Comparison of ENCODE assay signal across 21 cellular contexts in genomic region chr2:184468826-184469225, GRCh38.
DNase-seq lines count a peak whose midpoint lies in the region; ATAC-seq, FAIRE-seq and TF ChIP-seq lines count a peak whose summit lies in the region.
"Had no signal": no experiment of that assay in that cellular context is flagged by ENCODE, and none has a peak within 500 bp of the region (broad histone marks: within the 10 kb centered on the region; RNA-seq: fewer than 3 reads in every experiment).

No MANE protein-coding gene starts in this region.

- DNase-seq in HepG2 (ENCODE audit: low spot score) (no peak), right lobe of liver (no peak), GM12892 (ENCODE audit: insufficient read length) (no peak), K562 (ENCODE audit: extremely low read depth in 1 of 4, low spot score in 3 of 4) (no peak), AG08396 (ENCODE audit: low spot score) (no peak), DMS153 (lab: John Stamatoyannopoulos, UW) (no peak)
- DNase-seq: 8988T; BE2C; C1 segment of cervical spinal cord; CD4-positive, alpha-beta memory T cell; CD4-positive, CD25-positive, alpha-beta regulatory T cell; CD8-positive, alpha-beta memory T cell; COR-L47; DMS 273 treated with DMSO at 0.1 percent for 48 hours; DMS79 treated with DMSO at 0.1 percent for 48 hours; GF-D8 had no signal

- H3K4me3 ChIP-seq in HepG2 (replicated peaks in 1 of 3; ENCODE audit: insufficient read depth in 1 of 3, low read depth in 2 of 3, low read length in 3 of 3) (no peak overlapping the region), right lobe of liver (no peak overlapping the region), K562 (no peak overlapping the region)
- H3K4me3 ChIP-seq: BLaER1 had no signal

- WGBS in HepG2 (ENCODE audit: low lambda C conversion rate), result 7% methylated on average over 3 of the region's 3 CpGs
- WGBS in right lobe of liver (ENCODE audit: insufficient coverage, low coverage, low lambda C conversion rate, missing lambda C conversion rate), result 38% methylated on average over 3 of the region's 3 CpGs
- WGBS in K562 (ENCODE audit: insufficient coverage, low coverage, missing lambda C conversion rate), result 4% methylated on average over 3 of the region's 3 CpGs

- POLR2A ChIA-PET in HepG2 (lab: Yijun Ruan, JAX), result no interaction called here
- POLR2A ChIA-PET in K562 (lab: Yijun Ruan, JAX), result interaction anchor here (1.2 kb wide), 1 partner anchor 13 kb away, joined by 3 read pairs; no protein-coding TSS in a partner anchor

- H3K9me3 ChIP-seq in HepG2 (ENCODE audit: low read length) (no peaks in the 10 kb centered on the region), right lobe of liver (no peaks in the 10 kb centered on the region), K562 (replicated peaks; ENCODE audit: control insufficient read depth, insufficient read depth, low read depth, low read length) (no peaks in the 10 kb centered on the region)
- H3K9me3 ChIP-seq: BE2C, BLaER1 had no signal

- no peaks in the 10 kb centered on the region for H3K9me1 ChIP-seq in K562 (ENCODE audit: control insufficient read depth, insufficient read depth, low read length)

- ATAC-seq in HepG2 (no peak), right lobe of liver (no peak), K562 (no peak)

- no peak for TF ChIP-seq POLR2A in HepG2 (IDR thresholded peaks at IDR 0.05; ENCODE audit: insufficient read depth in 1 of 2, low read depth in 2 of 2, low read length in 2 of 2)
- no peak for TF ChIP-seq POLR2A in right lobe of liver (IDR thresholded peaks at IDR 0.05)
- TF ChIP-seq POLR2A in GM12892 (IDR thresholded peaks at IDR 0.05; ENCODE audit: low read depth, low read length), result no peak
- no peak for TF ChIP-seq POLR2A in K562 (conservative IDR thresholded peaks at IDR 0.05)

- no peak overlapping the region for H2AFZ ChIP-seq in HepG2 (ENCODE audit: low read length)
- H2AFZ ChIP-seq in K562 (ENCODE audit: low read depth, low read length), result no peak overlapping the region

- H3K4me2 ChIP-seq in HepG2 (ENCODE audit: low read depth, low read length) (no peak overlapping the region), K562 (ENCODE audit: insufficient read depth, low read length) (no peak overlapping the region)
- H3K4me2 ChIP-seq: BLaER1 had no signal

- H3K27me3 ChIP-seq in HepG2 (ENCODE audit: control insufficient read depth in 1 of 2, insufficient read depth in 2 of 2, low read length in 2 of 2) (no peaks in the 10 kb centered on the region), right lobe of liver (no peaks in the 10 kb centered on the region), K562 (ENCODE audit: control insufficient read depth in 2 of 2, insufficient read depth in 2 of 2, low read length in 2 of 2) (no peaks in the 10 kb centered on the region)
- H3K27me3 ChIP-seq: BE2C, BLaER1 had no signal

- H3K27ac ChIP-seq in HepG2 (ENCODE audit: extremely low read length, insufficient read depth, low read length) (no peak overlapping the region), right lobe of liver (no peak overlapping the region), K562 (ENCODE audit: extremely low read depth, low read depth, low read length) (no peak overlapping the region)
- H3K27ac ChIP-seq: BLaER1 had no signal

- TF ChIP-seq CTCF in HepG2 (CRISPR knock-in tag; IDR thresholded peaks at IDR 0.05) (no peak), right lobe of liver (IDR thresholded peaks at IDR 0.05) (no peak), K562 (IDR thresholded peaks at IDR 0.05 in 2 of 3, conservative IDR thresholded peaks at IDR 0.05 in 1 of 3; ENCODE audit: insufficient read depth in 2 of 3, low read depth in 1 of 3, low read length in 3 of 3) (no peak)

- CTCF ChIA-PET in HepG2 (lab: Yijun Ruan, JAX; ENCODE audit: low intra/inter-chr PET ratio, low total read pairs) (no interaction called here), K562 (lab: Yijun Ruan, JAX; ENCODE audit: low intra/inter-chr PET ratio) (no interaction called here)

- TF ChIP-seq RAD21 in HepG2 (CRISPR knock-in tag; IDR thresholded peaks at IDR 0.05) (no peak), K562 (CRISPR knock-in tag; conservative IDR thresholded peaks at IDR 0.05 in 1 of 2, IDR thresholded peaks at IDR 0.05 in 1 of 2) (no peak)

- no peak for TF ChIP-seq EP300 in HepG2 (IDR thresholded peaks at IDR 0.05; ENCODE audit: low read depth in 2 of 2, low read length in 2 of 2)
- no peak for TF ChIP-seq EP300 in HepG2 (CRISPR knock-in tag; IDR thresholded peaks at IDR 0.05; ENCODE audit: borderline replicate concordance)
- no peak for TF ChIP-seq EP300 in K562 (IDR thresholded peaks at IDR 0.05; ENCODE audit: low read length)

- H3K4me1 ChIP-seq in HepG2 (ENCODE audit: insufficient read depth, low read length) (no peaks in the 10 kb centered on the region), right lobe of liver (peaks cover 0 to 7% (median 3%) of the 10 kb centered on the region in 4 donors), K562 (replicated peaks in 1 of 2; ENCODE audit: control insufficient read depth in 2 of 2, insufficient read depth in 2 of 2, low read length in 2 of 2) (no peaks in the 10 kb centered on the region)
- H3K4me1 ChIP-seq: BE2C, BLaER1 had no signal

- intact Hi-C loops in HepG2 (cut with micrococcal nuclease; ENCODE audit: unreplicated experiment) (no loop called here), right lobe of liver (cut with DNase I) (no loop called here), K562 (cut with micrococcal nuclease) (no loop called here)

- H3K79me2 ChIP-seq in HepG2 (ENCODE audit: insufficient read depth, low read length), result no peaks in the 10 kb centered on the region
- no peaks in the 10 kb centered on the region for H3K79me2 ChIP-seq in K562 (ENCODE audit: control insufficient read depth, insufficient read depth, low read length)

- H3K36me3 ChIP-seq in HepG2 (replicated peaks in 1 of 2; ENCODE audit: control insufficient read depth in 1 of 2, insufficient read depth in 2 of 2, low read length in 2 of 2), result no peaks in the 10 kb centered on the region
- H3K36me3 ChIP-seq in right lobe of liver, result no peaks in the 10 kb centered on the region
- no peaks in the 10 kb centered on the region for H3K36me3 ChIP-seq in K562 (ENCODE audit: control insufficient read depth, insufficient read depth, low read length)
- H3K36me3 ChIP-seq: BE2C, BLaER1 had no signal

- no peak for FAIRE-seq in HepG2 (lab: Jason Lieb, UNC)
- peak; percentile 53 for FAIRE-seq in GM12892 (lab: Jason Lieb, UNC)
- FAIRE-seq in K562 (lab: Jason Lieb, UNC), result no peak
- FAIRE-seq: A204.1, G401.6, GM12891, GM18507 had no signal

- H4K20me1 ChIP-seq in HepG2 (ENCODE audit: insufficient read depth, low read length) (no peaks in the 10 kb centered on the region), K562 (replicated peaks; ENCODE audit: control insufficient read depth, insufficient read depth, low read length) (no peaks in the 10 kb centered on the region)
- H4K20me1 ChIP-seq: BLaER1 had no signal

- BruUV-seq in HepG2 (replicated peaks; lab: Mats Ljungman, UMichigan) (no TSS peak), K562 (replicated peaks; lab: Mats Ljungman, UMichigan) (no TSS peak)

- no peak overlapping the region for H3K9ac ChIP-seq in HepG2 (ENCODE audit: insufficient read depth, low read depth, low read length)
- no peak overlapping the region for H3K9ac ChIP-seq in K562 (ENCODE audit: insufficient read depth in 1 of 2, low read depth in 2 of 2, low read length in 2 of 2)
- H3K9ac ChIP-seq: BLaER1 had no signal

- in situ Hi-C loops in HepG2 (cut with HindIII; ENCODE audit: extremely low pct_ligation_motif_present, low pct_unique_long_range_greater_than_20kb) (no loop called here), K562 (cut with MboI) (no loop called here)

TF ChIP-seq in HepG2, 621 proteins besides CTCF, POLR2A, EP300 and RAD21:
- TF ChIP-seq ZNF549 (CRISPR knock-in tag; IDR thresholded peaks at IDR 0.05) (no peak), MAFK (conservative IDR thresholded peaks at IDR 0.05 in 1 of 2, IDR thresholded peaks at IDR 0.05 in 1 of 2; ENCODE audit: low read length in 2 of 2) (peak; percentile 66), MAFF (IDR thresholded peaks at IDR 0.05; ENCODE audit: low read depth, low read length) (peak; percentile 64; the same call in 1 of the 2 replicates)

TF ChIP-seq in K562, 482 proteins besides CTCF, POLR2A, EP300 and RAD21:
- TF ChIP-seq ESRRB (CRISPR knock-in tag; IDR thresholded peaks at IDR 0.05; ENCODE audit: borderline replicate concordance) (no peak), ZNF316 (IDR thresholded peaks at IDR 0.05) (peak; percentile 59), MAFG (tag; conservative IDR thresholded peaks at IDR 0.05) (0 out of 2 replicates have a peak, but pooled peaks have one; percentile 16), RNF219 (CRISPR knock-in tag; IDR thresholded peaks at IDR 0.05) (no peak), MCM3 (IDR thresholded peaks at IDR 0.05) (no peak), HBP1 (CRISPR knock-in tag; IDR thresholded peaks at IDR 0.05) (no peak)
TF ChIP-seq in K562: peak in this region for 2.

Comparison
In these comparisons a context has a peak if more than half of its experiments do, and no peak if none do; other contexts are left out.
1. Of the 241 proteins assayed by ChIP-seq in both HepG2 and K562: peak only in HepG2: MAFF and MAFK; only in K562: MAFG; in both: none; in neither: 238.